21 cellular contexts compared by ENCODE assay signal in the genomic region with DNA sequence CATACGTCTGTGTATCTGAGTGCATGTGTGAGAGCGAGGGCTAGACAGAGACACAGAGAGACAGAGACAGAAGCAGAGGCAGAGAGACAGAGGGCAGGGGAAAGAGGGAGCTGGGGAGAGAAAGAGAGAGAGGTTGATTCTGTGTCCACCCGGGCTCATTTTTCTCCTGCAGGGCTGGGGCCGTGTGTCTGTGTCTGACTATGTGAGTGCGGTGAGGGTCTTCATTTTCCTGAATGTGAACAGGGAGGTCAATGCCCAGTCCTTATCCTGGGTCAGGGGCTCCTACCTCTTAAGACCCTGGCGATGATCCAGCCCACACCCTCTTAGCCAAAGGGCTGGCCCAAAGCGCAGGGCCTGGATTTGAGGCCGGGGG. TPM values are rescaled to one million over a fixed set of nuclear protein-coding genes. Genes with fewer than 3 reads are reported as not detected.
DNase-seq lines count a peak whose midpoint lies in the region; ATAC-seq and TF ChIP-seq lines count a peak whose summit lies in the region.
"Had no signal": no experiment of that assay in that cellular context is flagged by ENCODE, and none has a peak within 500 bp of the region (broad histone marks: within the 10 kb centered on the region; RNA-seq: fewer than 3 reads in every experiment).

No MANE protein-coding gene starts in this region.

- 38% methylated on average over 7 of the region's 8 CpGs for WGBS in esophagus muscularis mucosa

- ATAC-seq in WTC11 = no peak
- ATAC-seq: natural killer cell, T-cell had no signal

- POLR2A ChIA-PET in WTC11 (lab: Charles Lee) = no interaction called here

- H3K36me3 ChIP-seq in esophagus muscularis mucosa = no peaks in the 10 kb centered on the region

- H3K9me3 Mint-ChIP-seq in WTC11 (no peaks in the 10 kb centered on the region), nephron progenitor cell (no peaks in the 10 kb centered on the region), type B pancreatic cell (no peaks in the 10 kb centered on the region)
- H3K9me3 Mint-ChIP-seq: activated CD4-positive, alpha-beta memory T cell treated with anti-CD3 and anti-CD28 coated beads for 36 hours; immature natural killer cell; natural killer cell; T-cell had no signal

- peak overlapping the region in 3 of 4 donors; percentile 39 to 57 (median 51) for H3K27ac ChIP-seq in esophagus muscularis mucosa (replicated peaks in 1 of 4)
- H3K27ac ChIP-seq: epithelial cell of prostate had no signal

- peaks cover 0 to 16% (median 14%) of the 10 kb centered on the region in 4 donors for H3K4me1 ChIP-seq in esophagus muscularis mucosa

- DNase-seq in WTC11 (ENCODE audit: low spot score) (no peak), esophagus muscularis mucosa (ENCODE audit: extremely low spot score) (no peak), nephron progenitor cell (no peak), type B pancreatic cell (ENCODE audit: extremely low spot score, unreplicated experiment) (no peak), COLO668 (lab: John Stamatoyannopoulos, UW; ENCODE audit: unreplicated experiment) (no peak), epidermal melanocyte (ENCODE audit: insufficient read length, low spot score) (no peak), midbrain (lab: John Stamatoyannopoulos, UW) (no peak), DMS79 treated with DMSO at 0.1 percent for 48 hours (lab: John Stamatoyannopoulos, UW) (no peak)
- DNase-seq: activated CD4-positive, alpha-beta memory T cell treated with anti-CD3 and anti-CD28 coated beads for 36 hours; activated naive CD4-positive, alpha-beta T cell treated with Interleukin-2 at 50 U/mL for 16 hours; aorta; CD8-positive, alpha-beta memory T cell; immature natural killer cell; natural killer cell; NCI-H2029; Right ventricle myocardium superior; T-cell had no signal

- no peak for TF ChIP-seq POLR2A in esophagus muscularis mucosa (IDR thresholded peaks at IDR 0.05; ENCODE audit: low read depth)

- CTCF ChIA-PET in WTC11 (lab: Charles Lee) = interaction anchor here (0.6 to 1.7 kb wide), 4 partner anchors 13 to 544 kb away, joined by 3 to 10 read pairs (median 4); no protein-coding TSS in a partner anchor

- no peaks in the 10 kb centered on the region for H3K9me3 ChIP-seq in esophagus muscularis mucosa

- H3K4me1 Mint-ChIP-seq in WTC11 = peaks cover 24% of the 10 kb centered on the region
- peaks cover 37% of the 10 kb centered on the region for H3K4me1 Mint-ChIP-seq in nephron progenitor cell
- peaks cover 4% of the 10 kb centered on the region for H3K4me1 Mint-ChIP-seq in type B pancreatic cell (ENCODE audit: unreplicated experiment)

- H3K4me3 Mint-ChIP-seq in WTC11 = peak overlapping the region; percentile 91
- H3K4me3 Mint-ChIP-seq in nephron progenitor cell = peak overlapping the region; percentile 73
- peak overlapping the region; percentile 53 for H3K4me3 Mint-ChIP-seq in type B pancreatic cell
- H3K4me3 Mint-ChIP-seq: activated CD4-positive, alpha-beta memory T cell treated with anti-CD3 and anti-CD28 coated beads for 36 hours; CD8-positive, alpha-beta memory T cell; immature natural killer cell; natural killer cell; T-cell had no signal

- intact Hi-C loops in esophagus muscularis mucosa (cut with DNase I) = no loop called here

- H3K27me3 Mint-ChIP-seq in WTC11 (ENCODE audit: low read depth) = peaks cover 59% of the 10 kb centered on the region
- H3K27me3 Mint-ChIP-seq in nephron progenitor cell (ENCODE audit: low read depth, poor library complexity) = peaks cover 74% of the 10 kb centered on the region
- H3K27me3 Mint-ChIP-seq in type B pancreatic cell = peaks cover 54% of the 10 kb centered on the region

- H3K27me3 ChIP-seq in esophagus muscularis mucosa = peaks cover 0 to 79% (median 1%) of the 10 kb centered on the region in 4 donors

- TF ChIP-seq CTCF in WTC11 (IDR thresholded peaks at IDR 0.05) (no peak), esophagus muscularis mucosa (IDR thresholded peaks at IDR 0.05) (no peak), nephron progenitor cell (IDR thresholded peaks at IDR 0.05) (no peak), type B pancreatic cell (conservative IDR thresholded peaks at IDR 0.05) (no peak)

- H3K27ac Mint-ChIP-seq in WTC11 = no peak overlapping the region
- no peak overlapping the region for H3K27ac Mint-ChIP-seq in nephron progenitor cell
- H3K27ac Mint-ChIP-seq in type B pancreatic cell = no peak overlapping the region
- H3K27ac Mint-ChIP-seq: activated CD4-positive, alpha-beta memory T cell treated with anti-CD3 and anti-CD28 coated beads for 36 hours; immature natural killer cell had no signal

- TF ChIP-seq EP300 in esophagus muscularis mucosa (IDR thresholded peaks at IDR 0.05) = no peak

- H3K36me3 Mint-ChIP-seq in WTC11 = no peaks in the 10 kb centered on the region
- H3K36me3 Mint-ChIP-seq in nephron progenitor cell (ENCODE audit: low read depth) = no peaks in the 10 kb centered on the region
- no peaks in the 10 kb centered on the region for H3K36me3 Mint-ChIP-seq in type B pancreatic cell
- H3K36me3 Mint-ChIP-seq: activated CD4-positive, alpha-beta memory T cell treated with anti-CD3 and anti-CD28 coated beads for 36 hours; CD8-positive, alpha-beta memory T cell; natural killer cell; T-cell had no signal

- peak overlapping the region; percentile 39 to 53 (median 47) for H3K4me3 ChIP-seq in esophagus muscularis mucosa

TF ChIP-seq in WTC11, 78 proteins besides CTCF, POLR2A, EP300 and RAD21:
- TF ChIP-seq, protein P1, sequence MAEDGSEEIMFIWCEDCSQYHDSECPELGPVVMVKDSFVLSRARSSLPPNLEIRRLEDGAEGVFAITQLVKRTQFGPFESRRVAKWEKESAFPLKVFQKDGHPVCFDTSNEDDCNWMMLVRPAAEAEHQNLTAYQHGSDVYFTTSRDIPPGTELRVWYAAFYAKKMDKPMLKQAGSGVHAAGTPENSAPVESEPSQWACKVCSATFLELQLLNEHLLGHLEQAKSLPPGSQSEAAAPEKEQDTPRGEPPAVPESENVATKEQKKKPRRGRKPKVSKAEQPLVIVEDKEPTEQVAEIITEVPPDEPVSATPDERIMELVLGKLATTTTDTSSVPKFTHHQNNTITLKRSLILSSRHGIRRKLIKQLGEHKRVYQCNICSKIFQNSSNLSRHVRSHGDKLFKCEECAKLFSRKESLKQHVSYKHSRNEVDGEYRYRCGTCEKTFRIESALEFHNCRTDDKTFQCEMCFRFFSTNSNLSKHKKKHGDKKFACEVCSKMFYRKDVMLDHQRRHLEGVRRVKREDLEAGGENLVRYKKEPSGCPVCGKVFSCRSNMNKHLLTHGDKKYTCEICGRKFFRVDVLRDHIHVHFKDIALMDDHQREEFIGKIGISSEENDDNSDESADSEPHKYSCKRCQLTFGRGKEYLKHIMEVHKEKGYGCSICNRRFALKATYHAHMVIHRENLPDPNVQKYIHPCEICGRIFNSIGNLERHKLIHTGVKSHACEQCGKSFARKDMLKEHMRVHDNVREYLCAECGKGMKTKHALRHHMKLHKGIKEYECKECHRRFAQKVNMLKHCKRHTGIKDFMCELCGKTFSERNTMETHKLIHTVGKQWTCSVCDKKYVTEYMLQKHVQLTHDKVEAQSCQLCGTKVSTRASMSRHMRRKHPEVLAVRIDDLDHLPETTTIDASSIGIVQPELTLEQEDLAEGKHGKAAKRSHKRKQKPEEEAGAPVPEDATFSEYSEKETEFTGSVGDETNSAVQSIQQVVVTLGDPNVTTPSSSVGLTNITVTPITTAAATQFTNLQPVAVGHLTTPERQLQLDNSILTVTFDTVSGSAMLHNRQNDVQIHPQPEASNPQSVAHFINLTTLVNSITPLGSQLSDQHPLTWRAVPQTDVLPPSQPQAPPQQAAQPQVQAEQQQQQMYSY (CRISPR knock-in tag; IDR thresholded peaks at IDR 0.05) = peak; percentile 23; the same call in 1 of the 2 replicates
- TF ChIP-seq NFATC4 (CRISPR knock-in tag; IDR thresholded peaks at IDR 0.05) (no peak), ZNF416 (CRISPR knock-in tag; IDR thresholded peaks at IDR 0.05) (no peak), EMX1 (CRISPR knock-in tag; IDR thresholded peaks at IDR 0.05) (no peak)

RNA-seq across cellular contexts. Expression of a gene that starts 17.7 kb away (rescaled TPM):
- total RNA-seq in WTC11 (2021) = 10.0 to 11.0 TPM (median 10.9 TPM) in 3 replicates
- 10 to 100 TPM in 1 of 4 donors, 1 to 10 TPM in 3; 3.7 to 12.5 (median 6.7) TPM for total RNA-seq in esophagus muscularis mucosa
- 0.38 and 21.7 TPM in 2 replicates for total RNA-seq in type B pancreatic cell (ENCODE audit: low replicate concordance)
- total RNA-seq: activated CD4-positive, alpha-beta memory T cell treated with anti-CD3 and anti-CD28 coated beads for 36 hours; CD8-positive, alpha-beta memory T cell; lung microvascular endothelial cell; natural killer cell; T-cell had no signal

RNA-seq across cellular contexts. Expression of a gene that starts 36.9 kb away (rescaled TPM):
- total RNA-seq in WTC11 (2021) (not detected in 3 replicates), esophagus muscularis mucosa (1 to 10 TPM in 1 of 4 donors, not detected in 3; 1.6 TPM), type B pancreatic cell (ENCODE audit: low replicate concordance) (not detected in 2 replicates)
- total RNA-seq: activated CD4-positive, alpha-beta memory T cell treated with anti-CD3 and anti-CD28 coated beads for 36 hours; aorta; CD8-positive, alpha-beta memory T cell; lung microvascular endothelial cell; natural killer cell; NCI-H460; Right ventricle myocardium superior; T-cell; ureter had no signal

RNA-seq across cellular contexts. Expression of a gene that starts 39.6 kb away (rescaled TPM):
- total RNA-seq in WTC11 (2021) (4.0 to 4.3 TPM (median 4.0 TPM) in 3 replicates), esophagus muscularis mucosa (10 to 100 TPM; 31.3 to 59.4 (median 42.9) TPM), type B pancreatic cell (ENCODE audit: low replicate concordance) (16.2 and 23.2 TPM in 2 replicates)
